8 cellular contexts compared by ENCODE assay signal in genomic region chr1:109619405-109619654, GRCh38. TPM values are rescaled to one million over a fixed set of nuclear protein-coding genes. Genes with fewer than 3 reads are reported as not detected.
A peak's percentile ranks its signal among the peaks of the same experiment; 100 is the strongest.
DNase-seq lines count a peak whose midpoint lies in the region; ATAC-seq and TF ChIP-seq lines count a peak whose summit lies in the region.

GNAT2 (minus strand) TSS chr1:109619616; CDS start chr1:109612870, 6,746 bp downstream.

- CTCF ChIA-PET in mammary epithelial cell (lab: Charles Lee; ENCODE audit: low non-redundant PET): no interaction called here

- peak within 1 kb of the TSS; percentile 84 for H3K4me2 ChIP-seq in mammary epithelial cell (ENCODE audit: insufficient read depth, low read depth, low read length)

- H3K4me3 ChIP-seq in mammary epithelial cell (replicated peaks in 1 of 3; ENCODE audit: insufficient read depth in 1 of 3, low read depth in 2 of 3, low read length in 3 of 3) (peak within 1 kb of the TSS; percentile 66 to 79 (median 69)), mucosa of descending colon (peak within 1 kb of the TSS; percentile 38)

- no peaks in the 10 kb centered on the region for H3K27me3 Mint-ChIP-seq in stimulated activated naive CD8-positive, alpha-beta T cell treated with anti-CD3 and anti-CD28 coated beads, Interleukin-15, Interleukin-2, amounts not matched to agents 100 ng/mL and 50 ng/mL, for 24 hours

- H2AFZ ChIP-seq in mammary epithelial cell (ENCODE audit: low read depth, low read length): peak within 1 kb of the TSS; percentile 84

- H3K4me3 Mint-ChIP-seq in stimulated activated naive CD8-positive, alpha-beta T cell treated with anti-CD3 and anti-CD28 coated beads, Interleukin-15, Interleukin-2, amounts not matched to agents 100 ng/mL and 50 ng/mL, for 24 hours: peak within 1 kb of the TSS; percentile 99

- H3K4me1 ChIP-seq in mammary epithelial cell (ENCODE audit: insufficient read depth, low read length) (peaks cover 40% of the 10 kb centered on the region), mucosa of descending colon (ENCODE audit: low read depth) (peaks cover 21% of the 10 kb centered on the region)

- H3K27ac ChIP-seq in mammary epithelial cell (ENCODE audit: insufficient read depth, low read depth, low read length): peak within 1 kb of the TSS; percentile 78

- H3K79me2 ChIP-seq in mammary epithelial cell (ENCODE audit: insufficient read depth, low read length): peaks cover 48% of the 10 kb centered on the region

- no peaks in the 10 kb centered on the region for H3K27me3 ChIP-seq in mammary epithelial cell (ENCODE audit: insufficient read depth, low read length)

- ATAC-seq in stimulated activated naive CD8-positive, alpha-beta T cell treated with anti-CD3 and anti-CD28 coated beads, Interleukin-15, Interleukin-2, amounts not matched to agents 100 U/mL and 50 U/mL, for 24 hours: no peak
- ATAC-seq in mucosa of descending colon: no peak

- H3K36me3 ChIP-seq in mammary epithelial cell (ENCODE audit: insufficient read depth, low read length) (no peaks in the 10 kb centered on the region), mucosa of descending colon (ENCODE audit: low read depth) (no peaks in the 10 kb centered on the region)

- TF ChIP-seq CTCF in mammary epithelial cell (conservative IDR thresholded peaks at IDR 0.05 in 1 of 2, IDR thresholded peaks at IDR 0.05 in 1 of 2; ENCODE audit: extremely low read depth in 1 of 2, insufficient read depth in 1 of 2, low read depth in 1 of 2, low read length in 2 of 2) (no peak), mucosa of descending colon (IDR thresholded peaks at IDR 0.05) (no peak)

- no peaks in the 10 kb centered on the region for H3K36me3 Mint-ChIP-seq in stimulated activated naive CD8-positive, alpha-beta T cell treated with anti-CD3 and anti-CD28 coated beads, Interleukin-15, Interleukin-2, amounts not matched to agents 100 ng/mL and 50 ng/mL, for 24 hours (ENCODE audit: low read depth)

- no peaks in the 10 kb centered on the region for H4K20me1 ChIP-seq in mammary epithelial cell (ENCODE audit: insufficient read depth, low read length)

- H3K9ac ChIP-seq in mammary epithelial cell (ENCODE audit: insufficient read depth, low read length): peak within 1 kb of the TSS; percentile 88

- H3K9me3 ChIP-seq in mammary epithelial cell (replicated peaks; ENCODE audit: insufficient read depth, low read length): no peaks in the 10 kb centered on the region
- H3K9me3 ChIP-seq in mucosa of descending colon: no peaks in the 10 kb centered on the region

- H3K9me3 Mint-ChIP-seq in stimulated activated naive CD8-positive, alpha-beta T cell treated with anti-CD3 and anti-CD28 coated beads, Interleukin-15, Interleukin-2, amounts not matched to agents 100 ng/mL and 50 ng/mL, for 24 hours: no peaks in the 10 kb centered on the region

- no TSS peak for BruUV-seq in mammary epithelial cell (replicated peaks; lab: Mats Ljungman, UMichigan)

- dilution Hi-C loops in mammary epithelial cell (cut with HindIII; ENCODE audit: low sequenced_read_pairs): no loop called here

- H3K27ac Mint-ChIP-seq in stimulated activated naive CD8-positive, alpha-beta T cell treated with anti-CD3 and anti-CD28 coated beads, Interleukin-15, Interleukin-2, amounts not matched to agents 100 ng/mL and 50 ng/mL, for 24 hours: peak within 1 kb of the TSS; percentile 98

- WGBS in mammary epithelial cell (ENCODE audit: low coverage, missing lambda C conversion rate): 8% methylated on average over 6 of the region's 6 CpGs

- DNase-seq in stimulated activated naive CD8-positive, alpha-beta T cell treated with anti-CD3 and anti-CD28 coated beads, Interleukin-15, Interleukin-2, amounts not matched to agents 100 U/mL and 50 U/mL, for 24 hours: no peak
- DNase-seq in mammary epithelial cell (no peak), mucosa of descending colon (no peak), KG1 (lab: John Stamatoyannopoulos, UW) (no peak), HT-29 (ENCODE audit: low spot score) (no peak), activated gamma-delta T cell treated with Interleukin-2 at 50 U/mL for 16 hours (no peak)
- no peak for DNase-seq in NK-92 treated with Interleukin-12 subunit alpha and Interleukin-12 subunit beta, amount 100 ng/mL, for 24 hours (lab: John Stamatoyannopoulos, UW)

- intact Hi-C loops in mammary epithelial cell (cut with micrococcal nuclease): no loop called here
- intact Hi-C loops in mucosa of descending colon (cut with DNase I, micrococcal nuclease): no loop called here

- H3K4me1 Mint-ChIP-seq in stimulated activated naive CD8-positive, alpha-beta T cell treated with anti-CD3 and anti-CD28 coated beads, Interleukin-15, Interleukin-2, amounts not matched to agents 100 ng/mL and 50 ng/mL, for 24 hours (ENCODE audit: low read depth): peaks cover 67% of the 10 kb centered on the region

- in situ Hi-C loops in mammary epithelial cell (cut with MboI; ENCODE audit: low sequenced_read_pairs in 2 of 2): no loop called here

RNA-seq across cellular contexts. Expression of gene GNAT2, which starts in this region (rescaled TPM):
- total RNA-seq in mammary epithelial cell (not detected), mucosa of descending colon (not detected)
- polyA plus RNA-seq in mammary epithelial cell: 0.20 TPM
- polyA minus RNA-seq in mammary epithelial cell: not detected
- not detected in 2 replicates for total RNA-seq in HT-29 (2014; rRNA removed; shearing (Covaris generic))
